ENCODE assay signal across 20 cellular contexts in genomic region chr3:191085091-191085490, GRCh38.
DNase-seq lines count a peak whose midpoint lies in the region; ATAC-seq and TF ChIP-seq lines count a peak whose summit lies in the region.
"Had no signal": no experiment of that assay in that cellular context is flagged by ENCODE, and none has a peak within 500 bp of the region (broad histone marks: within the 10 kb centered on the region; RNA-seq: fewer than 3 reads in every experiment).

No MANE protein-coding gene starts in this region.

- no peak overlapping the region for H3K27ac ChIP-seq in fibroblast of lung (ENCODE audit: insufficient read depth, low read length)
- H3K27ac ChIP-seq in spleen, result no peak overlapping the region
- H3K27ac ChIP-seq: upper lobe of left lung had no signal

- peak overlapping the region; percentile 51 for H2AFZ ChIP-seq in fibroblast of lung (ENCODE audit: low read length)

- H3K36me3 ChIP-seq in fibroblast of lung (ENCODE audit: control insufficient read depth, insufficient read depth, low read length) (no peaks in the 10 kb centered on the region), spleen (no peaks in the 10 kb centered on the region)
- H3K36me3 ChIP-seq: upper lobe of left lung had no signal

- no peak for TF ChIP-seq POLR2A in spleen (IDR thresholded peaks at IDR 0.05)

- no peak overlapping the region for H3K9ac ChIP-seq in fibroblast of lung (ENCODE audit: insufficient read depth, low read length)

- no peak overlapping the region for H3K4me2 ChIP-seq in fibroblast of lung (ENCODE audit: extremely low read depth, insufficient read depth, low read length)

- DNase-seq in ELR (ENCODE audit: low read depth) (peak; percentile 15), M059J (ENCODE audit: low read depth) (peak; percentile 58), fibroblast of lung (ENCODE audit: low read depth in 2 of 2) (peak; percentile 42 to 69), skeletal muscle cell (ENCODE audit: low read depth) (peak; percentile 53), spleen (no peak)
- DNase-seq: activated CD4-positive, alpha-beta T cell treated with anti-CD3 and anti-CD28 coated beads for 48 hours; activated effector memory CD4-positive, alpha-beta T cell treated with anti-CD3 and anti-CD28 coated beads, Interleukin-2, amount 50 U/mL, for 16 hours; amniotic stem cell; C1 segment of cervical spinal cord; central memory CD4-positive, alpha-beta T cell; erythroblast; MM.1S; NCI-H1694; NCI-H748 treated with DMSO at 0.1 percent for 48 hours; right cardiac atrium; stimulated activated CD4-positive, alpha-beta T cell treated with anti-CD3 and anti-CD28 coated beads, Interleukin-1b, Interleukin-23, amount 100 ng/mL, for 48 hours; upper lobe of left lung had no signal

- H4K20me1 ChIP-seq in fibroblast of lung (ENCODE audit: control insufficient read depth, extremely low read depth, insufficient read depth, low read length), result no peaks in the 10 kb centered on the region

- H3K9me3 ChIP-seq in fibroblast of lung (ENCODE audit: control insufficient read depth, insufficient read depth, low read depth, low read length), result no peaks in the 10 kb centered on the region
- H3K9me3 ChIP-seq in spleen, result peaks cover 0 to 10% (median 1%) of the 10 kb centered on the region in 8 donors
- H3K9me3 ChIP-seq: upper lobe of left lung had no signal

- no peaks in the 10 kb centered on the region for H3K79me2 ChIP-seq in fibroblast of lung (ENCODE audit: control insufficient read depth, insufficient read depth, low read length)

- intact Hi-C loops in spleen (cut with DNase I; ENCODE audit: low total_unique reads), result no loop called here

- TF ChIP-seq CTCF in fibroblast of lung (conservative IDR thresholded peaks at IDR 0.05 in 1 of 2, IDR thresholded peaks at IDR 0.05 in 1 of 2; ENCODE audit: low read depth in 1 of 2, low read length in 2 of 2), result no peak
- TF ChIP-seq CTCF in spleen (IDR thresholded peaks at IDR 0.05 in 8 of 11, conservative IDR thresholded peaks at IDR 0.05 in 3 of 11), result no peak

- ATAC-seq in GM18861 (IDR thresholded peaks at IDR 0.05; ENCODE audit: unreplicated experiment) (no peak), SK-N-SH treated with all-trans-retinoic acid at 6 μM for 48 hours (no peak)
- ATAC-seq: right cardiac atrium had no signal

- H3K27me3 ChIP-seq in fibroblast of lung (ENCODE audit: control insufficient read depth, insufficient read depth, low read length) (no peaks in the 10 kb centered on the region), spleen (replicated peaks in 1 of 7) (no peaks in the 10 kb centered on the region)
- H3K27me3 ChIP-seq: upper lobe of left lung had no signal

- H3K4me3 ChIP-seq in fibroblast of lung (replicated peaks in 1 of 4; ENCODE audit: control extremely low read depth in 1 of 4, insufficient read depth in 1 of 4, low read depth in 3 of 4, low read length in 4 of 4) (no peak overlapping the region), skeletal muscle cell (ENCODE audit: low read depth, low read length) (no peak overlapping the region), spleen (no peak overlapping the region)
- H3K4me3 ChIP-seq: lung, upper lobe of left lung had no signal

- H3K4me1 ChIP-seq in fibroblast of lung (ENCODE audit: control insufficient read depth, extremely low read depth, insufficient read depth, low read length) (peaks cover 3% of the 10 kb centered on the region), spleen (no peaks in the 10 kb centered on the region)
- H3K4me1 ChIP-seq: upper lobe of left lung had no signal

- WGBS in spleen, 5 donors, result 80 to 91% (median 83%) methylated on average over 3 of the region's 3 CpGs

TF ChIP-seq in SK-N-SH treated with all-trans-retinoic acid at 6 μM for 48 hours, 23 proteins besides CTCF, POLR2A, EP300 and RAD21:
- TF ChIP-seq CREB5 (CRISPR knock-in tag; IDR thresholded peaks at IDR 0.05; ENCODE audit: low read depth), result no peak
- no peak for TF ChIP-seq ZNF8 (CRISPR knock-in tag; IDR thresholded peaks at IDR 0.05)
- TF ChIP-seq ESRRG (CRISPR knock-in tag; IDR thresholded peaks at IDR 0.05), result no peak
- no peak for TF ChIP-seq CSRNP3 (CRISPR knock-in tag; IDR thresholded peaks at IDR 0.05)
- TF ChIP-seq ARNTL (CRISPR knock-in tag; IDR thresholded peaks at IDR 0.05; ENCODE audit: borderline replicate concordance, low read depth), result no peak
- TF ChIP-seq BACH2 (CRISPR knock-in tag; IDR thresholded peaks at IDR 0.05; ENCODE audit: borderline replicate concordance), result no peak
- no peak for TF ChIP-seq TSHZ2 (CRISPR knock-in tag; IDR thresholded peaks at IDR 0.05)
- no peak for TF ChIP-seq GLIS3 (CRISPR knock-in tag; IDR thresholded peaks at IDR 0.05)
